ENCODE assay signal across 16 cellular contexts in genomic region chr6:26041946-26042345, GRCh38.
"Had no signal": no experiment of that assay in that cellular context is flagged by ENCODE, and none has a peak within 500 bp of the region (broad histone marks: within the 10 kb centered on the region; RNA-seq: fewer than 3 reads in every experiment).

No MANE protein-coding gene starts in this region.

- H3K4me3 Mint-ChIP-seq: activated CD8-positive, alpha-beta T cell treated with anti-CD3 and anti-CD28 coated beads for 36 hours; natural killer cell treated with Interleukin-12 subunit alpha and Interleukin-12 subunit beta and Interleukin-15 and Interleukin-18, amount 100 ng/mL, for 72 hours had no signal

- H3K36me3 ChIP-seq: heart left ventricle, ovary, prostate gland, suprapubic skin, tibial nerve had no signal

- H3K27me3 ChIP-seq: heart left ventricle, ovary, suprapubic skin, tibial nerve had no signal

- H3K27me3 Mint-ChIP-seq: activated CD8-positive, alpha-beta T cell treated with anti-CD3 and anti-CD28 coated beads for 36 hours; natural killer cell treated with Interleukin-12 subunit alpha and Interleukin-12 subunit beta and Interleukin-15 and Interleukin-18, amount 100 ng/mL, for 72 hours; stimulated activated naive CD8-positive, alpha-beta T cell treated with anti-CD3 and anti-CD28 coated beads, Interleukin-15, amount 100 ng/mL, for 72 hours; T-helper 17 cell had no signal

- H3K4me3 ChIP-seq: ovary, prostate gland, suprapubic skin, tibial nerve had no signal

- H3K9me3 Mint-ChIP-seq: activated CD8-positive, alpha-beta T cell treated with anti-CD3 and anti-CD28 coated beads for 36 hours; natural killer cell treated with Interleukin-12 subunit alpha and Interleukin-12 subunit beta and Interleukin-15 and Interleukin-18, amount 100 ng/mL, for 72 hours; stimulated activated naive CD8-positive, alpha-beta T cell treated with anti-CD3 and anti-CD28 coated beads, Interleukin-15, amount 100 ng/mL, for 72 hours had no signal

- H3K36me3 Mint-ChIP-seq: natural killer cell treated with Interleukin-12 subunit alpha and Interleukin-12 subunit beta and Interleukin-15 and Interleukin-18, amount 100 ng/mL, for 72 hours had no signal

- H3K27ac ChIP-seq: epithelial cell of prostate, ovary, suprapubic skin, tibial nerve had no signal

- H3K9me3 ChIP-seq: heart left ventricle, ovary, prostate gland, suprapubic skin, tibial nerve had no signal

- DNase-seq: activated CD4-positive, alpha-beta T cell treated with anti-CD3 and anti-CD28 coated beads for 48 hours; activated CD8-positive, alpha-beta T cell treated with anti-CD3 and anti-CD28 coated beads for 36 hours; activated T-cell treated with anti-CD3 and anti-CD28 coated beads, Interleukin-2, amount 50 U/mL, for 1 hour; amygdala; heart left ventricle; islet precursor cell; left cardiac atrium; ovary; stimulated activated CD4-positive, alpha-beta T cell treated with anti-CD3 and anti-CD28 coated beads, Interleukin-4, amount 100 ng/mL, for 24 hours; stimulated activated naive CD8-positive, alpha-beta T cell treated with anti-CD3 and anti-CD28 coated beads, Interleukin-15, amount 100 ng/mL, for 72 hours; T-helper 17 cell had no signal

- ATAC-seq: activated CD8-positive, alpha-beta T cell treated with anti-CD3 and anti-CD28 coated beads for 36 hours; heart left ventricle; left cardiac atrium; natural killer cell treated with Interleukin-12 subunit alpha and Interleukin-12 subunit beta and Interleukin-15 and Interleukin-18, amount 100 ng/mL, for 72 hours; stimulated activated naive CD8-positive, alpha-beta T cell treated with anti-CD3 and anti-CD28 coated beads, Interleukin-15, amount 100 ng/mL, for 72 hours; T-helper 17 cell had no signal

- H3K27ac Mint-ChIP-seq: activated CD8-positive, alpha-beta T cell treated with anti-CD3 and anti-CD28 coated beads for 36 hours; natural killer cell treated with Interleukin-12 subunit alpha and Interleukin-12 subunit beta and Interleukin-15 and Interleukin-18, amount 100 ng/mL, for 72 hours had no signal
